8 cellular contexts compared by ENCODE assay signal in genomic region chr6:161373905-161374451, GRCh38.
A peak's percentile ranks its signal among the peaks of the same experiment; 100 is the strongest.
DNase-seq lines count a peak whose midpoint lies in the region; ATAC-seq and TF ChIP-seq lines count a peak whose summit lies in the region.

No MANE protein-coding gene starts in this region.

- peaks cover 11 to 35% (median 18%) of the 10 kb centered on the region in 3 donors for H3K4me1 ChIP-seq in esophagus squamous epithelium

- H3K36me3 Mint-ChIP-seq in natural killer cell treated with Interleukin-12 subunit alpha and Interleukin-12 subunit beta and Interleukin-15 and Interleukin-18, amount 100 ng/mL, for 72 hours: no peaks in the 10 kb centered on the region

- no peak for TF ChIP-seq POLR2A in esophagus squamous epithelium (IDR thresholded peaks at IDR 0.05)

- ATAC-seq in HG03039 (IDR thresholded peaks at IDR 0.05; ENCODE audit: unreplicated experiment): peak; percentile 43
- peak; percentile 40 to 48 for ATAC-seq in natural killer cell treated with Interleukin-12 subunit alpha and Interleukin-12 subunit beta and Interleukin-15 and Interleukin-18, amount 100 ng/mL, for 72 hours
- ATAC-seq in stimulated activated naive CD8-positive, alpha-beta T cell treated with anti-CD3 and anti-CD28 coated beads, Interleukin-15, Interleukin-2, amounts not matched to agents 100 U/mL and 50 U/mL, for 24 hours: no peak

- no peak overlapping the region for H3K4me3 ChIP-seq in esophagus squamous epithelium

- intact Hi-C loops in esophagus squamous epithelium (cut with DNase I): loop anchor here (5.0 kb wide), 2 partner anchors 222 to 442 kb away; no protein-coding TSS in a partner anchor

- H3K27ac ChIP-seq in esophagus squamous epithelium: no peak overlapping the region

- WGBS in esophagus squamous epithelium, 2 donors: 20 to 32% methylated on average over 13 to 15 of the region's 15 CpGs

- H3K9me3 ChIP-seq in esophagus squamous epithelium: no peaks in the 10 kb centered on the region

- H3K27me3 ChIP-seq in esophagus squamous epithelium: no peaks in the 10 kb centered on the region

- H3K27me3 Mint-ChIP-seq in natural killer cell treated with Interleukin-12 subunit alpha and Interleukin-12 subunit beta and Interleukin-15 and Interleukin-18, amount 100 ng/mL, for 72 hours: peaks cover 0 to 4% of the 10 kb centered on the region in 2 donors

- TF ChIP-seq CTCF in esophagus squamous epithelium (IDR thresholded peaks at IDR 0.05): peak; percentile 80 to 99 (median 92)

- H3K4me3 Mint-ChIP-seq in natural killer cell treated with Interleukin-12 subunit alpha and Interleukin-12 subunit beta and Interleukin-15 and Interleukin-18, amount 100 ng/mL, for 72 hours: no peak overlapping the region

- peak; percentile 40 to 47 for DNase-seq in NCI-H2081 (lab: John Stamatoyannopoulos, UW)
- no peak for DNase-seq in NCI-H2081 treated with DMSO at 0.1 percent for 48 hours (lab: John Stamatoyannopoulos, UW)
- DNase-seq in NOMO-1 (lab: John Stamatoyannopoulos, UW; ENCODE audit: unreplicated experiment in 2 of 2): peak; percentile 65 to 70
- DNase-seq in activated T-cell treated with anti-CD3 and anti-CD28 coated beads for 1 hour (ENCODE audit: low read depth): peak; percentile 48
- DNase-seq in esophagus squamous epithelium (lab: John Stamatoyannopoulos, UW): no peak
- DNase-seq in natural killer cell treated with Interleukin-12 subunit alpha and Interleukin-12 subunit beta and Interleukin-15 and Interleukin-18, amount 100 ng/mL, for 72 hours (ENCODE audit: low spot score): no peak
- DNase-seq in stimulated activated naive CD8-positive, alpha-beta T cell treated with anti-CD3 and anti-CD28 coated beads, Interleukin-15, Interleukin-2, amounts not matched to agents 100 U/mL and 50 U/mL, for 24 hours: peak; percentile 73

- H3K4me1 Mint-ChIP-seq in natural killer cell treated with Interleukin-12 subunit alpha and Interleukin-12 subunit beta and Interleukin-15 and Interleukin-18, amount 100 ng/mL, for 72 hours (ENCODE audit: low read depth in 2 of 2): peaks cover 0 to 3% of the 10 kb centered on the region in 2 donors

- H3K27ac Mint-ChIP-seq in natural killer cell treated with Interleukin-12 subunit alpha and Interleukin-12 subunit beta and Interleukin-15 and Interleukin-18, amount 100 ng/mL, for 72 hours: no peak overlapping the region

- no peaks in the 10 kb centered on the region for H3K9me3 Mint-ChIP-seq in natural killer cell treated with Interleukin-12 subunit alpha and Interleukin-12 subunit beta and Interleukin-15 and Interleukin-18, amount 100 ng/mL, for 72 hours

- H3K36me3 ChIP-seq in esophagus squamous epithelium: no peaks in the 10 kb centered on the region

Comparison
In these comparisons a context has a peak if more than half of its experiments do, and no peak if none do; other contexts are left out.
1. DNase-seq: peak in NCI-H2081 (2 of 2), NOMO-1 (2 of 2), activated T-cell treated with anti-CD3 and anti-CD28 coated beads for 1 hour (single experiment) and stimulated activated naive CD8-positive, alpha-beta T cell treated with anti-CD3 and anti-CD28 coated beads, Interleukin-15, Interleukin-2, amounts not matched to agents 100 U/mL and 50 U/mL, for 24 hours (single experiment); none in NCI-H2081 treated with DMSO at 0.1 percent for 48 hours (single experiment), esophagus squamous epithelium (single experiment) and natural killer cell treated with Interleukin-12 subunit alpha and Interleukin-12 subunit beta and Interleukin-15 and Interleukin-18, amount 100 ng/mL, for 72 hours (single experiment).